14 cellular contexts compared by ENCODE assay signal in the genomic region with DNA sequence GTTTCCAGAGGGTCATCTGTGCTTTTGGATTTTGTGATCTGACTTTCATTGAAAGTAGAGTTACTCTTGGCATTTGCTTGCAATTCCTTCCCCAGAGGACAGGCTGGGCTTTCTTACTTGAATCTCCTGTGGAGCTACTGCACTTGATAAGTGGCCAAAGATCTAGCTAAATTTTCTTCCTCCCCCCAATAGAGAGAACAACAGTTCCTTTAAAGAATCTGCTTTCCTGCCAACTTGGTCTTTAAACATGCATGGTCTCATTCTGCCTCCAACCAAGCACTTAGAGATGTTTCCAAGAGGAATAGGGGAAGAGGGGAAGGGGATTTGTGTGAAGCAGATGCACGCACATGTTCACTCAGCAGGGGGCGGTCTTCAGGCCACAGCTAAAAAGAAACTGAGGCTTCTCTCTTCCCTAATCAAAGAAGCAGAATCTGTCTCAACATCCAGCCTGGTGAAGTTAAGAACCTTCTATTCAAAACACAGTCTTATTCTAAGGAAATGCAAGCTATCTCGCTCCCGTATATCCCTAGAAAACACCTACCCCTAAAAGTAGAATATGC.
A peak's percentile ranks its signal among the peaks of the same experiment; 100 is the strongest.
DNase-seq lines count a peak whose midpoint lies in the region; ATAC-seq and TF ChIP-seq lines count a peak whose summit lies in the region.
"Had no signal": no experiment of that assay in that cellular context is flagged by ENCODE, and none has a peak within 500 bp of the region (broad histone marks: within the 10 kb centered on the region; RNA-seq: fewer than 3 reads in every experiment).

No MANE protein-coding gene starts in this region.

- no peak overlapping the region for H3K9ac ChIP-seq in OCI-LY3 (ENCODE audit: low read length)

- no peaks in the 10 kb centered on the region for H3K9me3 Mint-ChIP-seq in progenitor cell of endocrine pancreas (ENCODE audit: low read depth)
- H3K9me3 Mint-ChIP-seq: stimulated activated naive CD8-positive, alpha-beta T cell treated with anti-CD3 and anti-CD28 coated beads, Interleukin-15, Interleukin-2, amounts not matched to agents 100 ng/mL and 50 ng/mL, for 24 hours had no signal

- H3K4me2 ChIP-seq in OCI-LY3 (ENCODE audit: low read length), result no peak overlapping the region

- H4K20me1 ChIP-seq in OCI-LY3 (ENCODE audit: insufficient read depth, low read length), result no peaks in the 10 kb centered on the region

- H3K27me3 Mint-ChIP-seq in progenitor cell of endocrine pancreas, result no peaks in the 10 kb centered on the region

- H3K4me1 Mint-ChIP-seq in progenitor cell of endocrine pancreas (ENCODE audit: low read depth), result peaks cover 16% of the 10 kb centered on the region
- H3K4me1 Mint-ChIP-seq: CD4-positive, alpha-beta memory T cell had no signal

- no peaks in the 10 kb centered on the region for H3K9me3 ChIP-seq in OCI-LY3 (ENCODE audit: insufficient read depth, low read length)

- H3K36me3 Mint-ChIP-seq in progenitor cell of endocrine pancreas (ENCODE audit: insufficient read depth), result peaks cover 6% of the 10 kb centered on the region
- H3K36me3 Mint-ChIP-seq: CD4-positive, alpha-beta memory T cell had no signal

- H3K36me3 ChIP-seq in OCI-LY3 (replicated peaks; ENCODE audit: low read depth, low read length), result no peaks in the 10 kb centered on the region

- H3K27ac Mint-ChIP-seq in progenitor cell of endocrine pancreas, result no peak overlapping the region
- H3K27ac Mint-ChIP-seq: CD4-positive, alpha-beta memory T cell; stimulated activated naive CD8-positive, alpha-beta T cell treated with anti-CD3 and anti-CD28 coated beads, Interleukin-15, Interleukin-2, amounts not matched to agents 100 ng/mL and 50 ng/mL, for 24 hours had no signal

- no peaks in the 10 kb centered on the region for H3K27me3 ChIP-seq in OCI-LY3 (ENCODE audit: low read depth, low read length)

- no peak for DNase-seq in epithelial cell of proximal tubule (ENCODE audit: low read depth)
- DNase-seq in progenitor cell of endocrine pancreas (ENCODE audit: low spot score, unreplicated experiment), result no peak
- no peak for DNase-seq in germinal center (ENCODE audit: low spot score)
- DNase-seq: activated T-cell treated with anti-CD3 and anti-CD28 coated beads, Interleukin-2, amount 50 U/mL, for 1 hour; CD4-positive, alpha-beta memory T cell; GF-D8; NCI-H2171 had no signal

- no peak overlapping the region for H3K27ac ChIP-seq in OCI-LY3 (ENCODE audit: low read length)
- H3K27ac ChIP-seq: VCaP had no signal

- H3K4me3 Mint-ChIP-seq in progenitor cell of endocrine pancreas (ENCODE audit: low read depth), result no peak overlapping the region
- H3K4me3 Mint-ChIP-seq: CD4-positive, alpha-beta memory T cell; stimulated activated naive CD8-positive, alpha-beta T cell treated with anti-CD3 and anti-CD28 coated beads, Interleukin-15, Interleukin-2, amounts not matched to agents 100 ng/mL and 50 ng/mL, for 24 hours had no signal

- no peaks in the 10 kb centered on the region for H3K79me2 ChIP-seq in OCI-LY3 (ENCODE audit: low read length)

- H3K4me1 ChIP-seq in OCI-LY3 (ENCODE audit: low read length), result 0 out of 2 replicates have a peak, but pooled peaks cover 3% of the 10 kb centered on the region

- H3K4me3 ChIP-seq in OCI-LY3 (ENCODE audit: low read length), result no peak overlapping the region
- H3K4me3 ChIP-seq in epithelial cell of proximal tubule (ENCODE audit: low read depth, low read length), result peak overlapping the region; percentile 21

- ATAC-seq in HG03354 (IDR thresholded peaks at IDR 0.05; ENCODE audit: poor library complexity, severe bottlenecking, unreplicated experiment), result no peak
- ATAC-seq in HG03280 (IDR thresholded peaks at IDR 0.05; ENCODE audit: unreplicated experiment), result no peak
- no peak for ATAC-seq in GM21526 (IDR thresholded peaks at IDR 0.05; ENCODE audit: low FRiP score, unreplicated experiment)

- H2AFZ ChIP-seq in OCI-LY3 (ENCODE audit: low read depth, low read length), result no peak overlapping the region

- TF ChIP-seq CTCF in GM12872 (IDR thresholded peaks at IDR 0.05; ENCODE audit: insufficient read depth, low read depth, low read length), result peak; percentile 34; the same call in 2 of the 3 replicates
- TF ChIP-seq CTCF in OCI-LY3 (IDR thresholded peaks at IDR 0.05; ENCODE audit: low read depth, low read length), result peak; percentile 44
- peak; percentile 52 for TF ChIP-seq CTCF in epithelial cell of proximal tubule (conservative IDR thresholded peaks at IDR 0.05; ENCODE audit: low read depth, low read length)
- peak; percentile 42 for TF ChIP-seq CTCF in progenitor cell of endocrine pancreas (IDR thresholded peaks at IDR 0.05; ENCODE audit: unreplicated experiment)
